Comparison of ENCODE assay signal across 16 cellular contexts in the genomic region with DNA sequence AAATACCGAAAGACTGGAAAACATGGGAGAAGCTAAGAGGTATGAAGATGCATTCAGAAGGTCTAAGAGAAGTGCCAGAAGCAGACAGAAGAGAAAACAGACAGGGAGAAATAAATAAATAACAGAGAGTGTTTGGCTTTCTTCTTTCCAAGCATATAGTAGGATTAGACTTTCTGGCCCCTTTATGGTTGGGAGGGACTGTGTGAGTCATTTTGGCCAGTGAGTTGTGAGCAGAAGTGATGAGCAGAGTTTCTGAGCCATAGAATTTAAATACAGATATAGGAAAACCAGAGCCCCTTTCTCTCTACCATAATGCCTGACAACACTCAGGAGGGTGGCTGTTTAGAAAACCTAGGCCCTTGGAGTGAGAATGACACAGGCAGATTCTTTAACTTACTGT.
A peak's percentile ranks its signal among the peaks of the same experiment; 100 is the strongest.
DNase-seq lines count a peak whose midpoint lies in the region; ATAC-seq, FAIRE-seq and TF ChIP-seq lines count a peak whose summit lies in the region.
"Had no signal": no experiment of that assay in that cellular context is flagged by ENCODE, and none has a peak within 500 bp of the region (broad histone marks: within the 10 kb centered on the region; RNA-seq: fewer than 3 reads in every experiment).

No MANE protein-coding gene starts in this region.

- no peak for TF ChIP-seq POLR2A in GM12891 (IDR thresholded peaks at IDR 0.05; ENCODE audit: low read depth, low read length)

- DNase-seq in ELR (ENCODE audit: low read depth), result peak; percentile 13
- peak; percentile 33 for DNase-seq in M059J (ENCODE audit: low read depth)
- DNase-seq in astrocyte of the hippocampus (ENCODE audit: low read depth, low spot score), result peak; percentile 30
- peak; percentile 7 for DNase-seq in stromal cell of bone marrow (ENCODE audit: low read depth)
- no peak for DNase-seq in OCI-M1 (lab: John Stamatoyannopoulos, UW)
- DNase-seq in GM12891 (ENCODE audit: insufficient read length, low spot score), result no peak
- DNase-seq: BE2C; CD4-positive, alpha-beta memory T cell; COR-L47; DMS153 had no signal

- no peak for ATAC-seq in GM19463 (IDR thresholded peaks at IDR 0.05; ENCODE audit: unreplicated experiment)
- ATAC-seq: HepG2 had no signal

- no peak for FAIRE-seq in GM12891 (lab: Jason Lieb, UNC)
- FAIRE-seq: D721Med, GM12892, H1, HepG2, HTR-8/SVneo had no signal

TF ChIP-seq in GM12891, 5 proteins besides CTCF, POLR2A, EP300 and RAD21:
- TF ChIP-seq TAF1 (IDR thresholded peaks at IDR 0.05; ENCODE audit: low read depth, low read length) (no peak), SPI1 (IDR thresholded peaks at IDR 0.05; ENCODE audit: low read depth, low read length) (no peak), PAX5 (IDR thresholded peaks at IDR 0.05; ENCODE audit: insufficient read depth, low read length, severe bottlenecking) (no peak), POLR2AphosphoS5 (IDR thresholded peaks at IDR 0.05; ENCODE audit: low read depth, low read length) (no peak), POU2F2 (IDR thresholded peaks at IDR 0.05; ENCODE audit: low read depth, low read length) (no peak)

Comparison
In these comparisons a context has a peak if more than half of its experiments do, and no peak if none do; other contexts are left out.
1. DNase-seq: peak in ELR (single experiment), M059J (single experiment), astrocyte of the hippocampus (single experiment) and stromal cell of bone marrow (single experiment); none in OCI-M1 (single experiment) and GM12891 (single experiment).